In the genomic region with DNA sequence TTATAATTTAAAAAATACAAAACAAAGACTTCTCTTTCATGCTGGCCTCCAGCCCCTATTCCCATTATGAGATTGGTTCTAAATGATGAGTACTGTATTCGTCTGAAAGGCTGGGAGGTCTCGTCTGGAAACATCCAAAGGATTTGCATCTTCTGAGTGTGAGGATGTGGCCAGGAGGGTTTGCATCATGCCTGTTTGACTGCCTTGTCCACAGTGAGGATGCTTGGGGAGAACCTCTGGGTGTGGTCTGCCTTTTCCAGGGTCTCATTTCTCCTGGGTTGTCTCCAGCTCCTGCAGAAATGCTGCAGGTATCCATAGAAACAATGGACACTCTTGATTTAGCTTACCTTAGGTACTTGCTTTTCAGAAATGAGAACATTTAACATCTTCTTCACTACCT, we compare ENCODE assay signal across 18 cellular contexts. TPM values are rescaled to one million over a fixed set of nuclear protein-coding genes. Genes with fewer than 3 reads are reported as not detected.
DNase-seq lines count a peak whose midpoint lies in the region; TF ChIP-seq lines count a peak whose summit lies in the region.
"Had no signal": no experiment of that assay in that cellular context is flagged by ENCODE, and none has a peak within 500 bp of the region (broad histone marks: within the 10 kb centered on the region; RNA-seq: fewer than 3 reads in every experiment).

No MANE protein-coding gene starts in this region.

- peaks cover 34% of the 10 kb centered on the region for H3K27me3 Mint-ChIP-seq in osteocyte (ENCODE audit: unreplicated experiment)

- no peak overlapping the region for H3K27ac Mint-ChIP-seq in osteocyte (ENCODE audit: unreplicated experiment)
- H3K27ac Mint-ChIP-seq: CD4-positive, alpha-beta memory T cell; GM23338; H9 had no signal

- DNase-seq in right atrium auricular region (ENCODE audit: low spot score) (peak; percentile 40), left ventricle myocardium inferior (no peak), esophagus muscularis mucosa (ENCODE audit: extremely low spot score) (peak; percentile 72), osteocyte (ENCODE audit: extremely low spot score, unreplicated experiment) (peak; percentile 27), amniotic stem cell (lab: John Stamatoyannopoulos, UW) (no peak)
- DNase-seq in stimulated activated naive CD4-positive, alpha-beta T cell treated with Interleukin-2 at 50 U/mL for 16 hours (lab: John Stamatoyannopoulos, UW): no peak
- DNase-seq: C1 segment of cervical spinal cord; Calu3; CD4-positive, alpha-beta memory T cell; COR-L47; DMS53; DMS79 treated with DMSO at 0.1 percent for 48 hours; GF-D8; H9 had no signal

- no peak overlapping the region for H3K4me3 ChIP-seq in right atrium auricular region
- no peak overlapping the region for H3K4me3 ChIP-seq in left ventricle myocardium inferior
- no peak overlapping the region for H3K4me3 ChIP-seq in esophagus muscularis mucosa
- H3K4me3 ChIP-seq: GM23338 had no signal

- WGBS in esophagus muscularis mucosa: 70% methylated on average over 2 of the region's 2 CpGs

- no peak for TF ChIP-seq POLR2A in esophagus muscularis mucosa (IDR thresholded peaks at IDR 0.05; ENCODE audit: low read depth)

- no peak overlapping the region for H3K27ac ChIP-seq in right atrium auricular region
- no peak overlapping the region for H3K27ac ChIP-seq in left ventricle myocardium inferior (replicated peaks)
- no peak overlapping the region for H3K27ac ChIP-seq in esophagus muscularis mucosa (replicated peaks in 1 of 4)

- H3K36me3 ChIP-seq in right atrium auricular region: no peaks in the 10 kb centered on the region
- H3K36me3 ChIP-seq in left ventricle myocardium inferior: no peaks in the 10 kb centered on the region
- H3K36me3 ChIP-seq in esophagus muscularis mucosa: no peaks in the 10 kb centered on the region

- TF ChIP-seq EP300 in esophagus muscularis mucosa (IDR thresholded peaks at IDR 0.05): no peak

- no peak overlapping the region for H3K4me3 Mint-ChIP-seq in osteocyte (ENCODE audit: unreplicated experiment)
- H3K4me3 Mint-ChIP-seq: CD4-positive, alpha-beta memory T cell; GM23338; H9 had no signal

- intact Hi-C loops in left ventricle myocardium inferior (cut with micrococcal nuclease): no loop called here
- intact Hi-C loops in esophagus muscularis mucosa (cut with DNase I): no loop called here

- H3K27me3 ChIP-seq in right atrium auricular region (no peaks in the 10 kb centered on the region), left ventricle myocardium inferior (ENCODE audit: low read depth) (peaks cover 50% of the 10 kb centered on the region), esophagus muscularis mucosa (peaks cover 0 to 12% (median 0%) of the 10 kb centered on the region in 4 donors)

- no peaks in the 10 kb centered on the region for H3K36me3 Mint-ChIP-seq in osteocyte (ENCODE audit: unreplicated experiment)
- H3K36me3 Mint-ChIP-seq: CD4-positive, alpha-beta memory T cell had no signal

- no peak for TF ChIP-seq CTCF in right atrium auricular region (IDR thresholded peaks at IDR 0.05)
- TF ChIP-seq CTCF in left ventricle myocardium inferior (IDR thresholded peaks at IDR 0.05; ENCODE audit: borderline replicate concordance): no peak
- TF ChIP-seq CTCF in esophagus muscularis mucosa (IDR thresholded peaks at IDR 0.05): no peak
- no peak for TF ChIP-seq CTCF in osteocyte (IDR thresholded peaks at IDR 0.05)

- no peaks in the 10 kb centered on the region for H3K4me1 Mint-ChIP-seq in osteocyte (ENCODE audit: unreplicated experiment)
- H3K4me1 Mint-ChIP-seq: CD4-positive, alpha-beta memory T cell had no signal

- no peaks in the 10 kb centered on the region for H3K9me3 Mint-ChIP-seq in osteocyte (ENCODE audit: unreplicated experiment)
- H3K9me3 Mint-ChIP-seq: CD4-positive, alpha-beta memory T cell; GM23338; H9 had no signal

- H3K4me1 ChIP-seq in right atrium auricular region (no peaks in the 10 kb centered on the region), left ventricle myocardium inferior (no peaks in the 10 kb centered on the region), esophagus muscularis mucosa (no peaks in the 10 kb centered on the region)

- H3K9me3 ChIP-seq in right atrium auricular region (no peaks in the 10 kb centered on the region), left ventricle myocardium inferior (replicated peaks) (no peaks in the 10 kb centered on the region), esophagus muscularis mucosa (no peaks in the 10 kb centered on the region)

RNA-seq across cellular contexts. Expression of a gene that starts 26.4 kb away (rescaled TPM):
- total RNA-seq in right atrium auricular region (1 to 10 TPM in 1 of 2 donors, under 1 TPM in 1; 0.33 to 3.1 TPM), left ventricle myocardium inferior (0.49 TPM), esophagus muscularis mucosa (1 to 10 TPM in 3 of 4 donors, under 1 TPM in 1; 0.42 to 4.0 (median 2.6) TPM), osteocyte (0.16 TPM in 1 of 2 replicates, not detected in the other)
- total RNA-seq: A172; A673; Calu3; CD4-positive, alpha-beta memory T cell; G401; GM23338 had no signal

Comparison
In these comparisons a context has a peak if more than half of its experiments do, and no peak if none do; other contexts are left out.
1. DNase-seq: peak in right atrium auricular region (single experiment), esophagus muscularis mucosa (single experiment) and osteocyte (single experiment); none in left ventricle myocardium inferior (single experiment), amniotic stem cell (single experiment) and stimulated activated naive CD4-positive, alpha-beta T cell treated with Interleukin-2 at 50 U/mL for 16 hours (single experiment).